16 cellular contexts compared by ENCODE assay signal in genomic region chr17:56785396-56785795, GRCh38. TPM values are rescaled to one million over a fixed set of nuclear protein-coding genes. Genes with fewer than 3 reads are reported as not detected.
DNase-seq lines count a peak whose midpoint lies in the region; ATAC-seq and TF ChIP-seq lines count a peak whose summit lies in the region.
"Had no signal": no experiment of that assay in that cellular context is flagged by ENCODE, and none has a peak within 500 bp of the region (broad histone marks: within the 10 kb centered on the region; RNA-seq: fewer than 3 reads in every experiment).

No MANE protein-coding gene starts in this region.

- ATAC-seq in HCT116 (no peak), GM19324 (IDR thresholded peaks at IDR 0.05; ENCODE audit: low FRiP score, unreplicated experiment) (no peak)
- ATAC-seq: activated CD8-positive, alpha-beta memory T cell treated with anti-CD3 and anti-CD28 coated beads, Interleukin-2, amount 10 ng/mL, durations not matched to agents 7 days and 5 days had no signal

- H3K27me3 Mint-ChIP-seq in activated CD4-positive, alpha-beta memory T cell treated with anti-CD3 and anti-CD28 coated beads, Interleukin-2, amount 10 ng/mL, durations not matched to agents 7 days and 5 days, result peaks cover 4% of the 10 kb centered on the region

- H3K4me1 Mint-ChIP-seq in activated CD4-positive, alpha-beta memory T cell treated with anti-CD3 and anti-CD28 coated beads, Interleukin-2, amount 10 ng/mL, durations not matched to agents 7 days and 5 days, result peaks cover 46% of the 10 kb centered on the region

- peaks cover 12% of the 10 kb centered on the region for H3K36me3 Mint-ChIP-seq in activated CD4-positive, alpha-beta memory T cell treated with anti-CD3 and anti-CD28 coated beads, Interleukin-2, amount 10 ng/mL, durations not matched to agents 7 days and 5 days (ENCODE audit: low read depth)

- no peak for DNase-seq in HCT116 (ENCODE audit: low read depth, low spot score)
- no peak for DNase-seq in activated CD4-positive, alpha-beta memory T cell treated with anti-CD3 and anti-CD28 coated beads, Interleukin-2, amount 10 ng/mL, durations not matched to agents 7 days and 5 days
- DNase-seq in iris pigment epithelial cell (ENCODE audit: low read depth), result peak; percentile 40
- DNase-seq in uterus, result no peak
- no peak for DNase-seq in RPMI8226
- no peak for DNase-seq in NCI-H187 treated with DMSO at 0.1 percent for 48 hours (lab: John Stamatoyannopoulos, UW)
- DNase-seq: activated CD8-positive, alpha-beta memory T cell treated with anti-CD3 and anti-CD28 coated beads, Interleukin-2, amount 10 ng/mL, durations not matched to agents 7 days and 5 days; H9; KG1; midbrain; NCI-H1930; stimulated activated CD4-positive, alpha-beta T cell treated with anti-CD3 and anti-CD28 coated beads, Interleukin-2, amount 100 ng/mL, for 48 hours; T1000 had no signal

- TF ChIP-seq CTCF in HCT116 (IDR thresholded peaks at IDR 0.05 in 2 of 3, conservative IDR thresholded peaks at IDR 0.05 in 1 of 3; ENCODE audit: borderline replicate concordance in 1 of 3, insufficient read depth in 1 of 3, low read depth in 2 of 3, low read length in 2 of 3), result no peak
- TF ChIP-seq CTCF in uterus (IDR thresholded peaks at IDR 0.05), result no peak

- no peak overlapping the region for H3K4me3 ChIP-seq in BLaER1 treated with 17β-estradiol and CSF1 and Interleukin-3, amounts not matched to agents 10 nM and 100 nM
- H3K4me3 ChIP-seq in HCT116 (replicated peaks in 1 of 2; ENCODE audit: low read depth in 1 of 2, low read length in 2 of 2) (no peak overlapping the region), uterus (no peak overlapping the region)

- peak overlapping the region in 8 of 11 experiments; percentile 13 to 71 (median 66); a peak in 13 of 22 replicates for H3K9ac ChIP-seq in BLaER1 treated with 17β-estradiol and CSF1 and Interleukin-3, amounts not matched to agents 10 nM and 100 nM
- H3K9ac ChIP-seq in HCT116 (ENCODE audit: low read length), result no peak overlapping the region

- peak overlapping the region; percentile 46 to 73 (median 63); a peak in 21 of 22 replicates for H3K4me2 ChIP-seq in BLaER1 treated with 17β-estradiol and CSF1 and Interleukin-3, amounts not matched to agents 10 nM and 100 nM
- H3K4me2 ChIP-seq in HCT116 (ENCODE audit: low read length), result 0 out of 2 replicates have a peak overlapping the region, but pooled peaks have one; percentile 0

- H3K27me3 ChIP-seq in BLaER1 treated with 17β-estradiol and CSF1 and Interleukin-3, amounts not matched to agents 10 nM and 100 nM, result no peaks in the 10 kb centered on the region
- H3K27me3 ChIP-seq in HCT116 (ENCODE audit: insufficient read depth, low read length), result no peaks in the 10 kb centered on the region
- no peaks in the 10 kb centered on the region for H3K27me3 ChIP-seq in uterus

- no peak overlapping the region for H3K4me3 Mint-ChIP-seq in activated CD4-positive, alpha-beta memory T cell treated with anti-CD3 and anti-CD28 coated beads, Interleukin-2, amount 10 ng/mL, durations not matched to agents 7 days and 5 days
- H3K4me3 Mint-ChIP-seq: activated CD8-positive, alpha-beta memory T cell treated with anti-CD3 and anti-CD28 coated beads, Interleukin-2, amount 10 ng/mL, durations not matched to agents 7 days and 5 days; H9 had no signal

- H3K27ac ChIP-seq in BLaER1 treated with 17β-estradiol and CSF1 and Interleukin-3, amounts not matched to agents 10 nM and 100 nM, result peak overlapping the region in 10 of 11 experiments; percentile 70 to 93 (median 85); a peak in 18 of 22 replicates
- H3K27ac ChIP-seq in HCT116 (ENCODE audit: low read depth, low read length) (no peak overlapping the region), uterus (no peak overlapping the region)

- no TSS peak for BruUV-seq in HCT116 (replicated peaks; lab: Mats Ljungman, UMichigan)

- peaks cover 54 to 87% (median 80%) of the 10 kb centered on the region in 10 experiments for H3K4me1 ChIP-seq in BLaER1 treated with 17β-estradiol and CSF1 and Interleukin-3, amounts not matched to agents 10 nM and 100 nM
- H3K4me1 ChIP-seq in HCT116 (ENCODE audit: control insufficient read depth in 1 of 2, insufficient read depth in 2 of 2, low read length in 2 of 2), result peaks cover 29 to 34% of the 10 kb centered on the region in 2 experiments
- no peaks in the 10 kb centered on the region for H3K4me1 ChIP-seq in uterus

- peak overlapping the region; percentile 18 for H3K27ac Mint-ChIP-seq in activated CD4-positive, alpha-beta memory T cell treated with anti-CD3 and anti-CD28 coated beads, Interleukin-2, amount 10 ng/mL, durations not matched to agents 7 days and 5 days
- H3K27ac Mint-ChIP-seq: activated CD8-positive, alpha-beta memory T cell treated with anti-CD3 and anti-CD28 coated beads, Interleukin-2, amount 10 ng/mL, durations not matched to agents 7 days and 5 days; H9; progenitor cell of endocrine pancreas had no signal

- peaks cover 6% of the 10 kb centered on the region for H3K9me3 Mint-ChIP-seq in activated CD4-positive, alpha-beta memory T cell treated with anti-CD3 and anti-CD28 coated beads, Interleukin-2, amount 10 ng/mL, durations not matched to agents 7 days and 5 days
- H3K9me3 Mint-ChIP-seq: H9 had no signal

- POLR2A ChIA-PET in HCT116 (lab: Charles Lee), result interaction anchor here (0.6 to 2.7 kb wide), 6 partner anchors 18 to 308 kb away, joined by 3 to 20 read pairs (median 3); partner anchors contain the start of gene TRIM25
- POLR2A ChIA-PET in activated CD4-positive, alpha-beta memory T cell treated with anti-CD3 and anti-CD28 coated beads, Interleukin-2, amount 10 ng/mL, durations not matched to agents 7 days and 5 days (lab: Charles Lee), result interaction anchor here (0.8 to 1.4 kb wide), 2 partner anchors 47 to 69 kb away, joined by 3 read pairs; no protein-coding TSS in a partner anchor

- TF ChIP-seq POLR2A in HCT116 (IDR thresholded peaks at IDR 0.05; ENCODE audit: borderline replicate concordance, extremely low read depth, insufficient read depth, insufficient read length) (no peak), uterus (IDR thresholded peaks at IDR 0.05) (no peak)

- H3K79me2 ChIP-seq in HCT116 (ENCODE audit: insufficient read depth, low read length), result no peaks in the 10 kb centered on the region

- CTCF ChIA-PET in HCT116 (lab: Charles Lee), result interaction anchor here (1.3 kb wide), 1 partner anchor 286 kb away, joined by 5 read pairs; no protein-coding TSS in a partner anchor
- CTCF ChIA-PET in activated CD4-positive, alpha-beta memory T cell treated with anti-CD3 and anti-CD28 coated beads, Interleukin-2, amount 10 ng/mL, durations not matched to agents 7 days and 5 days (lab: Charles Lee), result interaction anchor here (3.7 kb wide), 1 partner anchor 69 kb away, joined by 12 read pairs; no protein-coding TSS in a partner anchor

- H3K9me3 ChIP-seq in BLaER1 treated with 17β-estradiol and CSF1 and Interleukin-3, amounts not matched to agents 10 nM and 100 nM (replicated peaks in 1 of 11), result peaks cover 0 to 29% (median 16%) of the 10 kb centered on the region in 11 experiments; a peak in 15 of 22 replicates
- H3K9me3 ChIP-seq in HCT116 (ENCODE audit: control insufficient read depth in 1 of 2, insufficient read depth in 1 of 2, low read depth in 1 of 2, low read length in 2 of 2) (no peaks in the 10 kb centered on the region), uterus (no peaks in the 10 kb centered on the region)

- intact Hi-C loops in HCT116 (cut with micrococcal nuclease) (loop anchor here (10.0 kb wide), 1 partner anchor 1031 kb away; the partner anchor contains the start of gene PCTP), uterus (cut with DNase I; ENCODE audit: low total_unique reads) (no loop called here)

- H4K20me1 ChIP-seq in BLaER1 treated with 17β-estradiol and CSF1 and Interleukin-3, amounts not matched to agents 10 nM and 100 nM, result no peaks in the 10 kb centered on the region
- no peaks in the 10 kb centered on the region for H4K20me1 ChIP-seq in HCT116 (ENCODE audit: insufficient read depth)

- RAD21 ChIA-PET in HCT116 (lab: Charles Lee; ENCODE audit: low non-redundant PET in 1 of 2, low total read pairs in 2 of 2, uncharacterized antibody in 2 of 2, unreplicated experiment in 2 of 2), result no interaction called here

- no peaks in the 10 kb centered on the region for H3K9me2 ChIP-seq in HCT116 (ENCODE audit: insufficient read depth)

- peak overlapping the region; percentile 49 for H2AFZ ChIP-seq in HCT116 (ENCODE audit: low read depth, low read length, poor library complexity, severe bottlenecking)

- 0 out of 22 replicates have a peak, but pooled peaks cover 0 to 3% (median 0%) of the 10 kb centered on the region in 11 experiments for H3K36me3 ChIP-seq in BLaER1 treated with 17β-estradiol and CSF1 and Interleukin-3, amounts not matched to agents 10 nM and 100 nM
- H3K36me3 ChIP-seq in HCT116 (ENCODE audit: control insufficient read depth in 1 of 2, insufficient read depth in 2 of 2, low read length in 2 of 2) (no peaks in the 10 kb centered on the region), uterus (no peaks in the 10 kb centered on the region)

- no peak for TF ChIP-seq RAD21 in HCT116 (IDR thresholded peaks at IDR 0.05; ENCODE audit: low read depth)

TF ChIP-seq in HCT116, 20 proteins besides CTCF, POLR2A, EP300 and RAD21:
- 0 out of 2 replicates have a peak, but pooled peaks have one; percentile 27 for TF ChIP-seq EGR1 (IDR thresholded peaks at IDR 0.05; ENCODE audit: low read depth)
- TF ChIP-seq SP1 (IDR thresholded peaks at IDR 0.05; ENCODE audit: low read depth), result 0 out of 2 replicates have a peak, but pooled peaks have one; percentile 29
- peak; percentile 26; the same call in 1 of the 2 replicates for TF ChIP-seq POLR2AphosphoS5 (IDR thresholded peaks at IDR 0.05; ENCODE audit: low read depth, low read length)
- TF ChIP-seq ZFX (IDR thresholded peaks at IDR 0.05), result no peak

RNA-seq across cellular contexts. Expression of gene C17orf67, which starts 48.3 kb away (rescaled TPM):
- 0.84 TPM for total RNA-seq in HCT116 (2021; ENCODE audit: unreplicated experiment)
- 0.53 and 0.59 TPM in 2 replicates for polyA plus RNA-seq in HCT116 (2012)
- total RNA-seq in activated CD4-positive, alpha-beta memory T cell treated with anti-CD3 and anti-CD28 coated beads, Interleukin-2, amount 10 ng/mL, durations not matched to agents 7 days and 5 days, result 1 to 10 TPM; 4.1 to 4.2 TPM
- 10 to 100 TPM in 1 of 4 donors, 1 to 10 TPM in 2, not detected in 1; 1.4 to 27.4 (median 9.4) TPM for total RNA-seq in uterus

RNA-seq across cellular contexts. Expression of gene DGKE, which starts 48.6 kb away (rescaled TPM):
- total RNA-seq in HCT116 (2021; ENCODE audit: unreplicated experiment) (5.2 TPM), uterus (10 to 100 TPM; 14.4 to 31.2 (median 23.1) TPM)
- 0.86 and 0.95 TPM in 2 replicates for polyA plus RNA-seq in HCT116 (2012)
- total RNA-seq in activated CD4-positive, alpha-beta memory T cell treated with anti-CD3 and anti-CD28 coated beads, Interleukin-2, amount 10 ng/mL, durations not matched to agents 7 days and 5 days, result 10 to 100 TPM; 34.2 to 35.7 TPM

Comparison
In these comparisons a context has a peak if more than half of its experiments do, and no peak if none do; other contexts are left out.
1. H3K27ac ChIP-seq: peak in BLaER1 treated with 17β-estradiol and CSF1 and Interleukin-3, amounts not matched to agents 10 nM and 100 nM (10 of 11); none in HCT116 (single experiment) and uterus (0 of 2).